1 cellular context compared by ENCODE assay signal in the genomic region with DNA sequence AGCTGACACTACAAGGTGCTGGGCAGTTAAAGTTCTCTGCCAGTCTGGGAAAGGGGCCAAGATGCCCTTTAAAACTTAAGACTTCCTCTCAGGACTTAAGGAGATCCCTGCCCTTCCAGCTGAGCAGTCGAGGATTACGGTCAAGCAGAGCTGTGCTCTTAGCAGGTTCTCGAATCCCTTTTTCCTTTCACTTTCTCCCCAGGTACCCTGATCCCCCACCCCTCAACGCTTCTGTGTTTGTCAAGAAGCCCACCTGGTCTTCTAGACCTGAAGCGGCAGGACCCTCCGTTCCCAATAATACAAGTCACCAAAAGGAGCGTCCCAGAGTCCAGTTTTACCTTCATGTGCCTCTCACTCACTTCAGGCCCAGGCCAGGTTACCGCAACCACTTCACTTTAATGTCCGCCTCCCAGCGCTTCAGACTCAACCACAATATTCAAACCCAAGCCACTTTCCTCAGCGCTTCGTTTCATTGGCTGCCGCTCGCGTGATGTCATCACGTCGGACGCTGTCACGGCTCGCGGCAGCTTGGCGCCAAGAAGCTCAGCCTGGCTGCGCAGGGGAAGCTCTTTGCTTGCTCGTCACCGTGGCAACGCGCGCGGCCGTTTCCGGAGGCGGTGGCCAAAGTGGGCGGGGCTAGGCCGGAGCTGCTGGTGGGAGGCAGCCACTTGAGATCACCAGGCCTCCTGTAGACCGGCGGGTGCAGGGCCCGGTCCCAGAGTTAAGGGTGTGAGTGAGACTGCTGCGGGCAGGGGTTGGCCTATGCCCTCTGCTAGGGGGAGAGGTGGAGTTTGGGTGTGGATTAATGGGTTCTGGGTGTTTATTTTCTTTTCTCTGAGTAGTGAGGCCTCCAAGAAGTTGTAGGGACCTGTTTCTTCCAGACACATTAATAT.
TF ChIP-seq lines count a peak whose summit lies in the region.

Gene KIF18A, minus strand, starts transcription at position 431 of the 893 bp plus-strand sequence. CDS start 10,209 bp downstream, outside the sequence.
A gene with protein sequence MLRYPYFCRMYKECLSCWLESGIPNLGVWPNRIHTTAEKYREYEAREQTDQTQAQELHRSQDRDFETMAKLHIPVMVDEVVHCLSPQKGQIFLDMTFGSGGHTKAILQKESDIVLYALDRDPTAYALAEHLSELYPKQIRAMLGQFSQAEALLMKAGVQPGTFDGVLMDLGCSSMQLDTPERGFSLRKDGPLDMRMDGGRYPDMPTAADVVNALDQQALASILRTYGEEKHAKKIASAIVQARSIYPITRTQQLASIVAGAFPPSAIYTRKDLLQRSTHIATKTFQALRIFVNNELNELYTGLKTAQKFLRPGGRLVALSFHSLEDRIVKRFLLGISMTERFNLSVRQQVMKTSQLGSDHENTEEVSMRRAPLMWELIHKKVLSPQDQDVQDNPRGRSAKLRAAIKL (plus strand): TSS at position 663 of the 893 bp plus-strand sequence. CDS start 4,947 bp downstream, outside the sequence.

TF ChIP-seq in HepG2, 621 proteins besides CTCF, POLR2A, EP300 and RAD21 (continued from another document and continues in another):
- TF ChIP-seq, protein P1, sequence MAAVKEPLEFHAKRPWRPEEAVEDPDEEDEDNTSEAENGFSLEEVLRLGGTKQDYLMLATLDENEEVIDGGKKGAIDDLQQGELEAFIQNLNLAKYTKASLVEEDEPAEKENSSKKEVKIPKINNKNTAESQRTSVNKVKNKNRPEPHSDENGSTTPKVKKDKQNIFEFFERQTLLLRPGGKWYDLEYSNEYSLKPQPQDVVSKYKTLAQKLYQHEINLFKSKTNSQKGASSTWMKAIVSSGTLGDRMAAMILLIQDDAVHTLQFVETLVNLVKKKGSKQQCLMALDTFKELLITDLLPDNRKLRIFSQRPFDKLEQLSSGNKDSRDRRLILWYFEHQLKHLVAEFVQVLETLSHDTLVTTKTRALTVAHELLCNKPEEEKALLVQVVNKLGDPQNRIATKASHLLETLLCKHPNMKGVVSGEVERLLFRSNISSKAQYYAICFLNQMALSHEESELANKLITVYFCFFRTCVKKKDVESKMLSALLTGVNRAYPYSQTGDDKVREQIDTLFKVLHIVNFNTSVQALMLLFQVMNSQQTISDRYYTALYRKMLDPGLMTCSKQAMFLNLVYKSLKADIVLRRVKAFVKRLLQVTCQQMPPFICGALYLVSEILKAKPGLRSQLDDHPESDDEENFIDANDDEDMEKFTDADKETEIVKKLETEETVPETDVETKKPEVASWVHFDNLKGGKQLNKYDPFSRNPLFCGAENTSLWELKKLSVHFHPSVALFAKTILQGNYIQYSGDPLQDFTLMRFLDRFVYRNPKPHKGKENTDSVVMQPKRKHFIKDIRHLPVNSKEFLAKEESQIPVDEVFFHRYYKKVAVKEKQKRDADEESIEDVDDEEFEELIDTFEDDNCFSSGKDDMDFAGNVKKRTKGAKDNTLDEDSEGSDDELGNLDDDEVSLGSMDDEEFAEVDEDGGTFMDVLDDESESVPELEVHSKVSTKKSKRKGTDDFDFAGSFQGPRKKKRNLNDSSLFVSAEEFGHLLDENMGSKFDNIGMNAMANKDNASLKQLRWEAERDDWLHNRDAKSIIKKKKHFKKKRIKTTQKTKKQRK (IDR thresholded peaks at IDR 0.05; ENCODE audit: low read length) = no peak
- TF ChIP-seq ZNF816 (CRISPR knock-in tag; IDR thresholded peaks at IDR 0.05; ENCODE audit: borderline replicate concordance) (no peak; the same call in 1 of the 2 replicates), MED13 (CRISPR knock-in tag; IDR thresholded peaks at IDR 0.05) (no peak), PTBP1 (IDR thresholded peaks at IDR 0.05; ENCODE audit: low read depth, low read length, poor library complexity, severe bottlenecking) (no peak), KAT8 (CRISPR knock-in tag; IDR thresholded peaks at IDR 0.05) (peak; percentile 91), ARID2 (CRISPR knock-in tag; IDR thresholded peaks at IDR 0.05; ENCODE audit: borderline replicate concordance) (no peak; the same call in 1 of the 2 replicates), SMAD3 (CRISPR knock-in tag; IDR thresholded peaks at IDR 0.05) (no peak; the same call in 1 of the 2 replicates), DZIP1 (CRISPR knock-in tag; IDR thresholded peaks at IDR 0.05) (no peak), RELA (CRISPR knock-in tag; IDR thresholded peaks at IDR 0.05) (no peak), RARA (CRISPR knock-in tag; IDR thresholded peaks at IDR 0.05) (0 out of 2 replicates have a peak, but pooled peaks have one; percentile 4), NR2F6 (IDR thresholded peaks at IDR 0.05) (no peak), NR2F6 (CRISPR knock-in tag; IDR thresholded peaks at IDR 0.05) (no peak; the same call in 1 of the 2 replicates), MEIS1 (CRISPR knock-in tag; IDR thresholded peaks at IDR 0.05; ENCODE audit: borderline replicate concordance) (no peak; the same call in 1 of the 2 replicates), MBNL3 (CRISPR knock-in tag; conservative IDR thresholded peaks at IDR 0.05) (no peak), HDAC2 (CRISPR knock-in tag; IDR thresholded peaks at IDR 0.05) (peak; percentile 78), FOXK2 (IDR thresholded peaks at IDR 0.05) (no peak), TSC22D2 (CRISPR knock-in tag; IDR thresholded peaks at IDR 0.05; ENCODE audit: borderline replicate concordance) (no peak), MED8 (CRISPR knock-in tag; IDR thresholded peaks at IDR 0.05; ENCODE audit: insufficient replicate concordance) (no peak), SRSF4 (IDR thresholded peaks at IDR 0.05; ENCODE audit: low read depth, low read length, poor library complexity, severe bottlenecking) (no peak), ZNF616 (CRISPR knock-in tag; IDR thresholded peaks at IDR 0.05; ENCODE audit: low read depth) (peak; percentile 31; the same call in 1 of the 2 replicates), SP5 (CRISPR knock-in tag; IDR thresholded peaks at IDR 0.05; ENCODE audit: borderline replicate concordance, low read depth) (0 out of 2 replicates have a peak, but pooled peaks have one; percentile 28), ZBTB20 (CRISPR knock-in tag; IDR thresholded peaks at IDR 0.05; ENCODE audit: borderline replicate concordance, low read depth) (no peak), CBFB (CRISPR knock-in tag; IDR thresholded peaks at IDR 0.05) (peak; percentile 63), ZNF143 (CRISPR knock-in tag; IDR thresholded peaks at IDR 0.05) (no peak), ZNF607 (CRISPR knock-in tag; IDR thresholded peaks at IDR 0.05; ENCODE audit: borderline replicate concordance) (no peak; the same call in 1 of the 2 replicates), TOE1 (CRISPR knock-in tag; IDR thresholded peaks at IDR 0.05) (no peak), ZNF503 (CRISPR knock-in tag; IDR thresholded peaks at IDR 0.05) (no peak), RCOR2 (CRISPR knock-in tag; IDR thresholded peaks at IDR 0.05) (0 out of 2 replicates have a peak, but pooled peaks have one; percentile 11), NCOA2 (CRISPR knock-in tag; IDR thresholded peaks at IDR 0.05) (peak; percentile 35; the same call in 1 of the 2 replicates), USF2 (IDR thresholded peaks at IDR 0.05; ENCODE audit: low read depth, low read length) (no peak), USF2 (CRISPR knock-in tag; IDR thresholded peaks at IDR 0.05; ENCODE audit: borderline replicate concordance) (no peak), MNT (IDR thresholded peaks at IDR 0.05) (peak; percentile 74), JUNB (CRISPR knock-in tag; IDR thresholded peaks at IDR 0.05; ENCODE audit: borderline replicate concordance) (peak; percentile 46; the same call in 1 of the 2 replicates)
- TF ChIP-seq, protein P2, sequence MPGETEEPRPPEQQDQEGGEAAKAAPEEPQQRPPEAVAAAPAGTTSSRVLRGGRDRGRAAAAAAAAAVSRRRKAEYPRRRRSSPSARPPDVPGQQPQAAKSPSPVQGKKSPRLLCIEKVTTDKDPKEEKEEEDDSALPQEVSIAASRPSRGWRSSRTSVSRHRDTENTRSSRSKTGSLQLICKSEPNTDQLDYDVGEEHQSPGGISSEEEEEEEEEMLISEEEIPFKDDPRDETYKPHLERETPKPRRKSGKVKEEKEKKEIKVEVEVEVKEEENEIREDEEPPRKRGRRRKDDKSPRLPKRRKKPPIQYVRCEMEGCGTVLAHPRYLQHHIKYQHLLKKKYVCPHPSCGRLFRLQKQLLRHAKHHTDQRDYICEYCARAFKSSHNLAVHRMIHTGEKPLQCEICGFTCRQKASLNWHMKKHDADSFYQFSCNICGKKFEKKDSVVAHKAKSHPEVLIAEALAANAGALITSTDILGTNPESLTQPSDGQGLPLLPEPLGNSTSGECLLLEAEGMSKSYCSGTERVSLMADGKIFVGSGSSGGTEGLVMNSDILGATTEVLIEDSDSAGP (CRISPR knock-in tag; IDR thresholded peaks at IDR 0.05; ENCODE audit: borderline replicate concordance) = peak; percentile 57; the same call in 1 of the 2 replicates
- TF ChIP-seq, protein P3, sequence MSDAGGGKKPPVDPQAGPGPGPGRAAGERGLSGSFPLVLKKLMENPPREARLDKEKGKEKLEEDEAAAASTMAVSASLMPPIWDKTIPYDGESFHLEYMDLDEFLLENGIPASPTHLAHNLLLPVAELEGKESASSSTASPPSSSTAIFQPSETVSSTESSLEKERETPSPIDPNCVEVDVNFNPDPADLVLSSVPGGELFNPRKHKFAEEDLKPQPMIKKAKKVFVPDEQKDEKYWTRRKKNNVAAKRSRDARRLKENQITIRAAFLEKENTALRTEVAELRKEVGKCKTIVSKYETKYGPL (CRISPR knock-in tag; IDR thresholded peaks at IDR 0.05) = no peak
